ENCODE assay signal across 8 cellular contexts in genomic region chr5:149358294-149358651, GRCh38. TPM values are rescaled to one million over a fixed set of nuclear protein-coding genes. Genes with fewer than 3 reads are reported as not detected.
DNase-seq lines count a peak whose midpoint lies in the region; ATAC-seq and FAIRE-seq lines count a peak whose summit lies in the region.

No MANE protein-coding gene starts in this region.

- H3K27ac ChIP-seq in small intestine (ENCODE audit: low read depth in 1 of 2, low read length in 1 of 2) = peak overlapping the region in 1 of 2 donors; percentile 64

- no peak for FAIRE-seq in small intestine (lab: Jason Lieb, UNC)

- peak; percentile 9 to 36 for DNase-seq in NCI-H524 (lab: John Stamatoyannopoulos, UW)
- no peak for DNase-seq in NCI-H524 treated with DMSO at 0.1 percent for 48 hours (lab: John Stamatoyannopoulos, UW)
- DNase-seq in RKO (ENCODE audit: low spot score) = peak; percentile 30
- peak; percentile 36 for DNase-seq in astrocyte of the hippocampus (ENCODE audit: low read depth, low spot score)
- peak; percentile 28 for DNase-seq in small intestine
- DNase-seq in HCEC 1CT = no peak

- H3K4me1 ChIP-seq in small intestine (ENCODE audit: control insufficient read depth in 2 of 2, insufficient read depth in 1 of 2, low read depth in 1 of 2, low read length in 1 of 2) = no peaks in the 10 kb centered on the region

- 0 to 3% (median 1%) methylated on average over 14 to 18 of the region's 18 CpGs for WGBS in small intestine, 3 donors

- ATAC-seq in HG03025 (IDR thresholded peaks at IDR 0.05; ENCODE audit: low FRiP score, unreplicated experiment) = peak; percentile 19

- H3K4me3 ChIP-seq in iPS-18c (ENCODE audit: insufficient read depth, low read depth, low read length) = peak overlapping the region; percentile 80
- peak overlapping the region; percentile 43 to 55 for H3K4me3 ChIP-seq in small intestine (ENCODE audit: low read depth in 1 of 2, low read length in 2 of 2)

- no peaks in the 10 kb centered on the region for H3K27me3 ChIP-seq in small intestine (ENCODE audit: control insufficient read depth in 2 of 2, insufficient read depth in 2 of 2, low read length in 2 of 2)

- no peaks in the 10 kb centered on the region for H3K36me3 ChIP-seq in small intestine (ENCODE audit: control insufficient read depth in 2 of 2, insufficient read depth in 2 of 2, low read length in 2 of 2)

- H3K9me3 ChIP-seq in iPS-18c (ENCODE audit: control insufficient read depth, insufficient read depth, low read length) (peaks cover 4% of the 10 kb centered on the region), small intestine (ENCODE audit: control insufficient read depth, low read depth) (no peaks in the 10 kb centered on the region)

RNA-seq across cellular contexts. Expression of gene PCYOX1L, which starts 0.4 kb away (rescaled TPM):
- 1 to 10 TPM; 1.3 to 7.5 (median 1.6) TPM for polyA plus RNA-seq in small intestine

RNA-seq across cellular contexts. Expression of gene GRPEL2, which starts 13.0 kb away (rescaled TPM):
- 10 to 100 TPM in 1 of 3 donors, 1 to 10 TPM in 2; 2.9 to 13.9 (median 3.5) TPM for polyA plus RNA-seq in small intestine

RNA-seq across cellular contexts. Expression of gene IL17B, which starts 20.8 kb away (rescaled TPM):
- under 1 TPM in 1 of 3 donors, not detected in 2; 0.98 TPM for polyA plus RNA-seq in small intestine

Comparison
In these comparisons a context has a peak if more than half of its experiments do, and no peak if none do; other contexts are left out.
1. DNase-seq: peak in NCI-H524 (2 of 2), RKO (single experiment), astrocyte of the hippocampus (single experiment) and small intestine (single experiment); none in NCI-H524 treated with DMSO at 0.1 percent for 48 hours (single experiment) and HCEC 1CT (single experiment).